ENCODE assay signal across 8 cellular contexts in genomic region chr1:192545781-192546521, GRCh38. TPM values are rescaled to one million over a fixed set of nuclear protein-coding genes. Genes with fewer than 3 reads are reported as not detected.
DNase-seq lines count a peak whose midpoint lies in the region; ATAC-seq and TF ChIP-seq lines count a peak whose summit lies in the region.
"Had no signal": no experiment of that assay in that cellular context is flagged by ENCODE, and none has a peak within 500 bp of the region (broad histone marks: within the 10 kb centered on the region; RNA-seq: fewer than 3 reads in every experiment).

No MANE protein-coding gene starts in this region.

- TF ChIP-seq EP300 in ovary (IDR thresholded peaks at IDR 0.05), result no peak

- peak overlapping the region; percentile 77 for H3K27ac Mint-ChIP-seq in memory B cell

- H3K27ac ChIP-seq in Peyer's patch (peak overlapping the region in 1 of 4 donors; percentile 27), ovary (no peak overlapping the region)

- peak overlapping the region; percentile 82 for H3K4me3 Mint-ChIP-seq in memory B cell

- WGBS in ovary, 3 donors, result 95 to 97% (median 96%) methylated on average over 3 of the region's 3 CpGs

- peak; percentile 17 to 84 (median 32) for TF ChIP-seq CTCF in Peyer's patch (IDR thresholded peaks at IDR 0.05)
- no peak for TF ChIP-seq CTCF in ovary (IDR thresholded peaks at IDR 0.05)

- no peaks in the 10 kb centered on the region for H3K27me3 ChIP-seq in Peyer's patch
- H3K27me3 ChIP-seq in ovary, result no peaks in the 10 kb centered on the region

- DNase-seq in Peyer's patch, result no peak
- peak in 1 of 2 donors; percentile 33 for DNase-seq in memory B cell (ENCODE audit: low spot score in 2 of 2)
- no peak for DNase-seq in kidney tubule cell (ENCODE audit: low spot score)
- DNase-seq in ovary, result no peak
- DNase-seq in NCI-H2171 (lab: John Stamatoyannopoulos, UW), result no peak
- DNase-seq: natural killer cell had no signal

- no peaks in the 10 kb centered on the region for H3K9me3 ChIP-seq in Peyer's patch
- no peaks in the 10 kb centered on the region for H3K9me3 ChIP-seq in ovary

- H3K36me3 ChIP-seq in Peyer's patch (no peaks in the 10 kb centered on the region), ovary (no peaks in the 10 kb centered on the region)

- intact Hi-C loops in ovary (cut with DNase I), result no loop called here

- H3K4me3 ChIP-seq in Peyer's patch (no peak overlapping the region), ovary (no peak overlapping the region)

- TF ChIP-seq POLR2A in Peyer's patch (IDR thresholded peaks at IDR 0.05), result no peak
- no peak for TF ChIP-seq POLR2A in ovary (IDR thresholded peaks at IDR 0.05)

- H3K27me3 Mint-ChIP-seq in memory B cell, result peaks cover 2% of the 10 kb centered on the region

- H3K4me1 ChIP-seq in Peyer's patch (no peaks in the 10 kb centered on the region), ovary (ENCODE audit: insufficient read depth) (no peaks in the 10 kb centered on the region)

- H3K9me3 Mint-ChIP-seq in memory B cell, result no peaks in the 10 kb centered on the region
- H3K9me3 Mint-ChIP-seq: natural killer cell had no signal

- H3K4me1 Mint-ChIP-seq in memory B cell, result peaks cover 13% of the 10 kb centered on the region

- no peaks in the 10 kb centered on the region for H3K36me3 Mint-ChIP-seq in memory B cell
- H3K36me3 Mint-ChIP-seq: natural killer cell had no signal

- ATAC-seq in GM18909 (IDR thresholded peaks at IDR 0.05; ENCODE audit: poor library complexity, unreplicated experiment) (peak; percentile 64), HG02885 (IDR thresholded peaks at IDR 0.05; ENCODE audit: poor library complexity, unreplicated experiment) (peak; percentile 61), memory B cell (ENCODE audit: low read depth) (peak; percentile 73)

RNA-seq across cellular contexts. Expression of gene RGS1, which starts 29.6 kb away (rescaled TPM):
- total RNA-seq in Peyer's patch (100 to 1,000 TPM in 1 of 4 donors, 10 to 100 TPM in 2, 1 to 10 TPM in 1; 5.3 to 149 (median 20.0) TPM), ovary (100 to 1,000 TPM in 1 of 7 donors, 10 to 100 TPM in 4, 1 to 10 TPM in 2; 7.5 to 129 (median 17.3) TPM)
- 10 to 100 TPM in 1 of 2 donors, 1 to 10 TPM in 1; 8.7 to 11.8 TPM for polyA plus RNA-seq in ovary

Comparison
In these comparisons a context has a peak if more than half of its experiments do, and no peak if none do; other contexts are left out.
1. CTCF ChIP-seq: peak in Peyer's patch (6 of 6); none in ovary (0 of 3).
2. Peak in every context shown above with its lines, with median percentiles within 50 percentile points of each other: ATAC-seq.